8 cellular contexts compared by ENCODE assay signal in genomic region chr16:31200821-31201510, GRCh38. TPM values are rescaled to one million over a fixed set of nuclear protein-coding genes. Genes with fewer than 3 reads are reported as not detected.
DNase-seq lines count a peak whose midpoint lies in the region; ATAC-seq and TF ChIP-seq lines count a peak whose summit lies in the region.

No MANE protein-coding gene starts in this region.

- DNase-seq in Caco-2: peak in 1 of 2 experiments; percentile 35
- DNase-seq in NB4 (ENCODE audit: low read depth): peak; percentile 88
- DNase-seq in activated naive CD4-positive, alpha-beta T cell treated with anti-CD3 and anti-CD28 coated beads, Interleukin-2, amount 50 U/mL, for 72 hours (ENCODE audit: low spot score in 2 of 2): no peak
- peak; percentile 70 for DNase-seq in mesendoderm
- DNase-seq in cerebellum (ENCODE audit: low spot score): no peak
- DNase-seq in occipital lobe (lab: John Stamatoyannopoulos, UW): no peak
- no peak for DNase-seq in OCI-M2 (lab: John Stamatoyannopoulos, UW; ENCODE audit: unreplicated experiment)

- H3K18ac ChIP-seq in mesendoderm (ENCODE audit: low read length): no peak overlapping the region

- peak; percentile 38 for TF ChIP-seq POLR2A in NB4 (IDR thresholded peaks at IDR 0.05; ENCODE audit: extremely low read depth, insufficient read length)

- BruUV-seq in Caco-2 (replicated peaks; lab: Mats Ljungman, UMichigan): no TSS peak

- CTCF ChIA-PET in Caco-2 (lab: Charles Lee): no interaction called here

- no peak overlapping the region for H2BK15ac ChIP-seq in mesendoderm (replicated peaks; ENCODE audit: low read depth)

- H2BK5ac ChIP-seq in mesendoderm (ENCODE audit: low read length): no peak overlapping the region

- H2AK5ac ChIP-seq in mesendoderm (ENCODE audit: low read length): no peak overlapping the region

- TF ChIP-seq CTCF in Caco-2 (IDR thresholded peaks at IDR 0.05; ENCODE audit: insufficient read depth in 1 of 2, low read depth in 1 of 2, low read length in 1 of 2, severe bottlenecking in 1 of 2, unreplicated experiment in 1 of 2): no peak
- peak; percentile 20 for TF ChIP-seq CTCF in NB4 (IDR thresholded peaks at IDR 0.05; ENCODE audit: low read depth, low read length)

- H3K27ac Mint-ChIP-seq in Caco-2 (ENCODE audit: unreplicated experiment): no peak overlapping the region
- H3K27ac Mint-ChIP-seq in activated naive CD4-positive, alpha-beta T cell treated with anti-CD3 and anti-CD28 coated beads, Interleukin-2, amount 50 U/mL, for 72 hours: peak overlapping the region; percentile 51 to 65

- peak overlapping the region; percentile 76 for H3K9ac ChIP-seq in mesendoderm (ENCODE audit: low read length)

- intact Hi-C loops in Caco-2 (cut with micrococcal nuclease; ENCODE audit: unreplicated experiment): loop anchor here (5.0 to 10.0 kb wide), 2 partner anchors 94 to 241 kb away; partner anchors contain the start of gene ZNF843

- peak; percentile 28 to 46 for ATAC-seq in activated naive CD4-positive, alpha-beta T cell treated with anti-CD3 and anti-CD28 coated beads, Interleukin-2, amount 50 U/mL, for 72 hours
- ATAC-seq in HG02642 (IDR thresholded peaks at IDR 0.05; ENCODE audit: poor library complexity, unreplicated experiment): no peak

- no peaks in the 10 kb centered on the region for H3K9me3 ChIP-seq in Caco-2

- no peak overlapping the region for H3K4ac ChIP-seq in mesendoderm (ENCODE audit: low read depth, low read length)

- no peaks in the 10 kb centered on the region for H3K79me1 ChIP-seq in mesendoderm (ENCODE audit: low read length)

- H3K79me2 ChIP-seq in mesendoderm (ENCODE audit: control insufficient read depth, insufficient read depth, low read length): no peaks in the 10 kb centered on the region

- H3K4me3 Mint-ChIP-seq in Caco-2 (ENCODE audit: unreplicated experiment): peak overlapping the region; percentile 37

- H3K27ac ChIP-seq in mesendoderm (ENCODE audit: low read depth, low read length): peak overlapping the region; percentile 24

- no peak overlapping the region for H3K4me2 ChIP-seq in mesendoderm (ENCODE audit: low read length)

- peaks cover 22% of the 10 kb centered on the region for H3K4me1 Mint-ChIP-seq in Caco-2 (ENCODE audit: low read depth, unreplicated experiment)

- H3K4me3 ChIP-seq in Caco-2 (ENCODE audit: low read depth, low read length) (no peak overlapping the region), NB4 (ENCODE audit: low read depth, low read length) (peak overlapping the region; percentile 83), mesendoderm (ENCODE audit: low read length) (no peak overlapping the region)

- H4K8ac ChIP-seq in mesendoderm (ENCODE audit: low read depth, low read length): no peak overlapping the region

- POLR2A ChIA-PET in Caco-2 (lab: Charles Lee): interaction anchor here (0.6 to 1.1 kb wide), 2 partner anchors 21 kb away, joined by 3 read pairs; partner anchors contain the start of gene FUS

- peaks cover 2% of the 10 kb centered on the region for H3K27me3 Mint-ChIP-seq in Caco-2 (ENCODE audit: insufficient read depth, unreplicated experiment)

- peak overlapping the region; percentile 75 for H3K56ac ChIP-seq in mesendoderm (ENCODE audit: low read length)

- no peak overlapping the region for H4K5ac ChIP-seq in mesendoderm (ENCODE audit: low read length)

- no peaks in the 10 kb centered on the region for H3K9me3 Mint-ChIP-seq in Caco-2 (ENCODE audit: unreplicated experiment)
- H3K9me3 Mint-ChIP-seq in activated naive CD4-positive, alpha-beta T cell treated with anti-CD3 and anti-CD28 coated beads, Interleukin-2, amount 50 U/mL, for 72 hours: no peaks in the 10 kb centered on the region

- H3K23ac ChIP-seq in mesendoderm (ENCODE audit: low read length): no peak overlapping the region

- H3K27me3 ChIP-seq in Caco-2 (replicated peaks; ENCODE audit: control insufficient read depth, insufficient read depth, low read length): no peaks in the 10 kb centered on the region
- H3K27me3 ChIP-seq in mesendoderm (ENCODE audit: insufficient read depth, low read length, poor library complexity): no peaks in the 10 kb centered on the region

- no peaks in the 10 kb centered on the region; the same call in 1 of the 2 replicates for H3K4me1 ChIP-seq in Caco-2
- peaks cover 2% of the 10 kb centered on the region for H3K4me1 ChIP-seq in mesendoderm (ENCODE audit: control insufficient read depth, low read depth, low read length)

- H3K36me3 Mint-ChIP-seq in Caco-2 (ENCODE audit: insufficient read depth, unreplicated experiment): peaks cover 63% of the 10 kb centered on the region
- H3K36me3 Mint-ChIP-seq in activated naive CD4-positive, alpha-beta T cell treated with anti-CD3 and anti-CD28 coated beads, Interleukin-2, amount 50 U/mL, for 72 hours: peaks cover 0 to 28% of the 10 kb centered on the region in 2 donors

- H3K36me3 ChIP-seq in Caco-2 (ENCODE audit: control insufficient read depth, insufficient read depth, low read length) (no peaks in the 10 kb centered on the region), mesendoderm (ENCODE audit: control insufficient read depth, insufficient read depth, low read length) (peaks cover 5% of the 10 kb centered on the region)

- no CpG with 5 or more reads among the region's 7 CpGs for WGBS in mesendoderm (ENCODE audit: extremely low coverage, insufficient coverage, low lambda C conversion rate)

- no peak overlapping the region for H2BK120ac ChIP-seq in mesendoderm (ENCODE audit: low read depth, low read length)

RNA-seq across cellular contexts. Expression of gene PYCARD, which starts 1.6 kb away (rescaled TPM):
- total RNA-seq in Caco-2 (2022) (0.49 and 0.84 TPM in 2 replicates), cerebellum (2.4 TPM), occipital lobe (6.6 TPM)
- 10 to 100 TPM in 1 of 2 donors, 1 to 10 TPM in 1; 1.2 to 19.7 TPM for total RNA-seq in activated naive CD4-positive, alpha-beta T cell treated with anti-CD3 and anti-CD28 coated beads, Interleukin-2, amount 50 U/mL, for 72 hours
- polyA plus RNA-seq in mesendoderm (2013, experiment 1 of 2): 27.8 TPM
- 27.6 TPM for polyA plus RNA-seq in mesendoderm (2013, experiment 2 of 2)

RNA-seq across cellular contexts. Expression of gene TRIM72, which starts 13.0 kb away (rescaled TPM):
- total RNA-seq in Caco-2 (2022) (0.07 TPM in 2 replicates), cerebellum (0.64 TPM), occipital lobe (2.3 TPM)
- under 1 TPM; 0.06 to 0.09 TPM for total RNA-seq in activated naive CD4-positive, alpha-beta T cell treated with anti-CD3 and anti-CD28 coated beads, Interleukin-2, amount 50 U/mL, for 72 hours
- polyA plus RNA-seq in mesendoderm (2013, experiment 1 of 2): 0.15 TPM
- 0.13 TPM for polyA plus RNA-seq in mesendoderm (2013, experiment 2 of 2)

RNA-seq across cellular contexts. Expression of gene PYDC1, which starts 16.0 kb away (rescaled TPM):
- total RNA-seq in Caco-2 (2022): not detected in 2 replicates
- total RNA-seq in activated naive CD4-positive, alpha-beta T cell treated with anti-CD3 and anti-CD28 coated beads, Interleukin-2, amount 50 U/mL, for 72 hours: not detected
- 1.4 TPM for polyA plus RNA-seq in mesendoderm (2013, experiment 1 of 2)
- polyA plus RNA-seq in mesendoderm (2013, experiment 2 of 2): 1.6 TPM
- total RNA-seq in cerebellum: 0.36 TPM
- 0.78 TPM for total RNA-seq in occipital lobe

RNA-seq across cellular contexts. Expression of gene FUS, which starts 21.0 kb away (rescaled TPM):
- total RNA-seq in Caco-2 (2022): 489 and 490 TPM in 2 replicates
- total RNA-seq in activated naive CD4-positive, alpha-beta T cell treated with anti-CD3 and anti-CD28 coated beads, Interleukin-2, amount 50 U/mL, for 72 hours: 100 to 1,000 TPM; 486 to 763 TPM
- 1,268 TPM for polyA plus RNA-seq in mesendoderm (2013, experiment 1 of 2)
- 1,201 TPM for polyA plus RNA-seq in mesendoderm (2013, experiment 2 of 2)
- 85.5 TPM for total RNA-seq in cerebellum
- total RNA-seq in occipital lobe: 50.4 TPM

RNA-seq across cellular contexts. Expression of gene PRSS36, which starts 51.1 kb away (rescaled TPM):
- total RNA-seq in Caco-2 (2022) (1.4 and 1.6 TPM in 2 replicates), cerebellum (1.6 TPM), occipital lobe (not detected)
- 1 to 10 TPM; 1.0 to 1.1 TPM for total RNA-seq in activated naive CD4-positive, alpha-beta T cell treated with anti-CD3 and anti-CD28 coated beads, Interleukin-2, amount 50 U/mL, for 72 hours
- 0.39 TPM for polyA plus RNA-seq in mesendoderm (2013, experiment 1 of 2)
- polyA plus RNA-seq in mesendoderm (2013, experiment 2 of 2): 0.32 TPM

Comparison
In these comparisons a context has a peak if more than half of its experiments do, and no peak if none do; other contexts are left out.
1. DNase-seq: peak in NB4 (single experiment) and mesendoderm (single experiment); none in activated naive CD4-positive, alpha-beta T cell treated with anti-CD3 and anti-CD28 coated beads, Interleukin-2, amount 50 U/mL, for 72 hours (0 of 2), cerebellum (single experiment), occipital lobe (single experiment) and OCI-M2 (single experiment).